1 cellular context compared by ENCODE assay signal in genomic region chr1:174159253-174160108, GRCh38.
TF ChIP-seq lines count a peak whose summit lies in the region.

RABGAP1L (plus strand) TSS chr1:174159520.

TF ChIP-seq in H1, 55 proteins besides CTCF, POLR2A, EP300 and RAD21:
- TF ChIP-seq PHF8 (conservative IDR thresholded peaks at IDR 0.05; ENCODE audit: low read depth, low read length): peak; percentile 91
- TF ChIP-seq TBP (IDR thresholded peaks at IDR 0.05; ENCODE audit: low read depth, low read length): peak; percentile 64; the same call in 1 of the 2 replicates
- peak; percentile 83 for TF ChIP-seq TAF1 (IDR thresholded peaks at IDR 0.05; ENCODE audit: low read depth, low read length)
- no peak for TF ChIP-seq FOSL1 (IDR thresholded peaks at IDR 0.05; ENCODE audit: insufficient read depth, low read depth, low read length)
- TF ChIP-seq KDM4A (IDR thresholded peaks at IDR 0.05; ENCODE audit: low read depth, low read length, severe bottlenecking): peak; percentile 89
- TF ChIP-seq RBBP5 (IDR thresholded peaks at IDR 0.05; ENCODE audit: borderline replicate concordance, low read depth, low read length): peak; percentile 92
- TF ChIP-seq JUND (IDR thresholded peaks at IDR 0.05; ENCODE audit: low read length): 0 out of 2 replicates have a peak, but pooled peaks have one; percentile 4
- TF ChIP-seq EGR1 (IDR thresholded peaks at IDR 0.05; ENCODE audit: borderline replicate concordance, low read depth, low read length): peak; percentile 53; the same call in 1 of the 2 replicates
- TF ChIP-seq TCF12 (IDR thresholded peaks at IDR 0.05; ENCODE audit: low read depth, low read length): no peak
- TF ChIP-seq TAF7 (optimal IDR thresholded peaks at IDR 0.05; ENCODE audit: borderline replicate concordance, low read depth, low read length): peak; percentile 80
- no peak for TF ChIP-seq ZNF274 (IDR thresholded peaks at IDR 0.05; ENCODE audit: borderline replicate concordance, extremely low read depth, low read length)
- TF ChIP-seq, protein P1, sequence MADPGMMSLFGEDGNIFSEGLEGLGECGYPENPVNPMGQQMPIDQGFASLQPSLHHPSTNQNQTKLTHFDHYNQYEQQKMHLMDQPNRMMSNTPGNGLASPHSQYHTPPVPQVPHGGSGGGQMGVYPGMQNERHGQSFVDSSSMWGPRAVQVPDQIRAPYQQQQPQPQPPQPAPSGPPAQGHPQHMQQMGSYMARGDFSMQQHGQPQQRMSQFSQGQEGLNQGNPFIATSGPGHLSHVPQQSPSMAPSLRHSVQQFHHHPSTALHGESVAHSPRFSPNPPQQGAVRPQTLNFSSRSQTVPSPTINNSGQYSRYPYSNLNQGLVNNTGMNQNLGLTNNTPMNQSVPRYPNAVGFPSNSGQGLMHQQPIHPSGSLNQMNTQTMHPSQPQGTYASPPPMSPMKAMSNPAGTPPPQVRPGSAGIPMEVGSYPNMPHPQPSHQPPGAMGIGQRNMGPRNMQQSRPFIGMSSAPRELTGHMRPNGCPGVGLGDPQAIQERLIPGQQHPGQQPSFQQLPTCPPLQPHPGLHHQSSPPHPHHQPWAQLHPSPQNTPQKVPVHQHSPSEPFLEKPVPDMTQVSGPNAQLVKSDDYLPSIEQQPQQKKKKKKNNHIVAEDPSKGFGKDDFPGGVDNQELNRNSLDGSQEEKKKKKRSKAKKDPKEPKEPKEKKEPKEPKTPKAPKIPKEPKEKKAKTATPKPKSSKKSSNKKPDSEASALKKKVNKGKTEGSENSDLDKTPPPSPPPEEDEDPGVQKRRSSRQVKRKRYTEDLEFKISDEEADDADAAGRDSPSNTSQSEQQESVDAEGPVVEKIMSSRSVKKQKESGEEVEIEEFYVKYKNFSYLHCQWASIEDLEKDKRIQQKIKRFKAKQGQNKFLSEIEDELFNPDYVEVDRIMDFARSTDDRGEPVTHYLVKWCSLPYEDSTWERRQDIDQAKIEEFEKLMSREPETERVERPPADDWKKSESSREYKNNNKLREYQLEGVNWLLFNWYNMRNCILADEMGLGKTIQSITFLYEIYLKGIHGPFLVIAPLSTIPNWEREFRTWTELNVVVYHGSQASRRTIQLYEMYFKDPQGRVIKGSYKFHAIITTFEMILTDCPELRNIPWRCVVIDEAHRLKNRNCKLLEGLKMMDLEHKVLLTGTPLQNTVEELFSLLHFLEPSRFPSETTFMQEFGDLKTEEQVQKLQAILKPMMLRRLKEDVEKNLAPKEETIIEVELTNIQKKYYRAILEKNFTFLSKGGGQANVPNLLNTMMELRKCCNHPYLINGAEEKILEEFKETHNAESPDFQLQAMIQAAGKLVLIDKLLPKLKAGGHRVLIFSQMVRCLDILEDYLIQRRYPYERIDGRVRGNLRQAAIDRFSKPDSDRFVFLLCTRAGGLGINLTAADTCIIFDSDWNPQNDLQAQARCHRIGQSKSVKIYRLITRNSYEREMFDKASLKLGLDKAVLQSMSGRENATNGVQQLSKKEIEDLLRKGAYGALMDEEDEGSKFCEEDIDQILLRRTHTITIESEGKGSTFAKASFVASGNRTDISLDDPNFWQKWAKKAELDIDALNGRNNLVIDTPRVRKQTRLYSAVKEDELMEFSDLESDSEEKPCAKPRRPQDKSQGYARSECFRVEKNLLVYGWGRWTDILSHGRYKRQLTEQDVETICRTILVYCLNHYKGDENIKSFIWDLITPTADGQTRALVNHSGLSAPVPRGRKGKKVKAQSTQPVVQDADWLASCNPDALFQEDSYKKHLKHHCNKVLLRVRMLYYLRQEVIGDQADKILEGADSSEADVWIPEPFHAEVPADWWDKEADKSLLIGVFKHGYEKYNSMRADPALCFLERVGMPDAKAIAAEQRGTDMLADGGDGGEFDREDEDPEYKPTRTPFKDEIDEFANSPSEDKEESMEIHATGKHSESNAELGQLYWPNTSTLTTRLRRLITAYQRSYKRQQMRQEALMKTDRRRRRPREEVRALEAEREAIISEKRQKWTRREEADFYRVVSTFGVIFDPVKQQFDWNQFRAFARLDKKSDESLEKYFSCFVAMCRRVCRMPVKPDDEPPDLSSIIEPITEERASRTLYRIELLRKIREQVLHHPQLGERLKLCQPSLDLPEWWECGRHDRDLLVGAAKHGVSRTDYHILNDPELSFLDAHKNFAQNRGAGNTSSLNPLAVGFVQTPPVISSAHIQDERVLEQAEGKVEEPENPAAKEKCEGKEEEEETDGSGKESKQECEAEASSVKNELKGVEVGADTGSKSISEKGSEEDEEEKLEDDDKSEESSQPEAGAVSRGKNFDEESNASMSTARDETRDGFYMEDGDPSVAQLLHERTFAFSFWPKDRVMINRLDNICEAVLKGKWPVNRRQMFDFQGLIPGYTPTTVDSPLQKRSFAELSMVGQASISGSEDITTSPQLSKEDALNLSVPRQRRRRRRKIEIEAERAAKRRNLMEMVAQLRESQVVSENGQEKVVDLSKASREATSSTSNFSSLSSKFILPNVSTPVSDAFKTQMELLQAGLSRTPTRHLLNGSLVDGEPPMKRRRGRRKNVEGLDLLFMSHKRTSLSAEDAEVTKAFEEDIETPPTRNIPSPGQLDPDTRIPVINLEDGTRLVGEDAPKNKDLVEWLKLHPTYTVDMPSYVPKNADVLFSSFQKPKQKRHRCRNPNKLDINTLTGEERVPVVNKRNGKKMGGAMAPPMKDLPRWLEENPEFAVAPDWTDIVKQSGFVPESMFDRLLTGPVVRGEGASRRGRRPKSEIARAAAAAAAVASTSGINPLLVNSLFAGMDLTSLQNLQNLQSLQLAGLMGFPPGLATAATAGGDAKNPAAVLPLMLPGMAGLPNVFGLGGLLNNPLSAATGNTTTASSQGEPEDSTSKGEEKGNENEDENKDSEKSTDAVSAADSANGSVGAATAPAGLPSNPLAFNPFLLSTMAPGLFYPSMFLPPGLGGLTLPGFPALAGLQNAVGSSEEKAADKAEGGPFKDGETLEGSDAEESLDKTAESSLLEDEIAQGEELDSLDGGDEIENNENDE (IDR thresholded peaks at IDR 0.05; ENCODE audit: insufficient replicate concordance, low read length): no peak
- peak; percentile 99 to 100 for TF ChIP-seq HDAC2 (IDR thresholded peaks at IDR 0.05; ENCODE audit: borderline replicate concordance in 1 of 2, low read depth in 2 of 2, low read length in 2 of 2)
- TF ChIP-seq GABPA (IDR thresholded peaks at IDR 0.05; ENCODE audit: borderline replicate concordance, insufficient read depth, low read length): 0 out of 2 replicates have a peak, but pooled peaks have one; percentile 37
- peak; percentile 33; the same call in 1 of the 2 replicates for TF ChIP-seq POLR2AphosphoS5 (IDR thresholded peaks at IDR 0.05; ENCODE audit: low read depth, low read length)
- peak; percentile 98 for TF ChIP-seq ASH2L (IDR thresholded peaks at IDR 0.05; ENCODE audit: low read length)
- peak; percentile 57; the same call in 1 of the 2 replicates for TF ChIP-seq SUZ12 (IDR thresholded peaks at IDR 0.05; ENCODE audit: low read length)
- peak; percentile 96 for TF ChIP-seq BACH1 (IDR thresholded peaks at IDR 0.05; ENCODE audit: low read length)
